ENCODE assay signal across 8 cellular contexts in genomic region chr19:49114630-49115363, GRCh38. TPM values are rescaled to one million over a fixed set of nuclear protein-coding genes. Genes with fewer than 3 reads are reported as not detected.
DNase-seq lines count a peak whose midpoint lies in the region; ATAC-seq, FAIRE-seq and TF ChIP-seq lines count a peak whose summit lies in the region.

No MANE protein-coding gene starts in this region.

- H3K27ac Mint-ChIP-seq in neural progenitor cell, result no peak overlapping the region

- peaks cover 37% of the 10 kb centered on the region for H4K20me1 ChIP-seq in neural progenitor cell (ENCODE audit: low read depth)

- H3K27ac ChIP-seq in neural progenitor cell (no peak overlapping the region), tibial nerve (peak overlapping the region; percentile 60 to 89 (median 84))

- TF ChIP-seq CTCF in GM12864 (IDR thresholded peaks at IDR 0.05; ENCODE audit: low read depth, low read length, missing control alignments), result no peak
- no peak for TF ChIP-seq CTCF in neural progenitor cell (IDR thresholded peaks at IDR 0.05)
- no peak for TF ChIP-seq CTCF in tibial nerve (IDR thresholded peaks at IDR 0.05)

- no peak for DNase-seq in GM12864 (ENCODE audit: low read depth)
- DNase-seq in NCI-H446 (lab: John Stamatoyannopoulos, UW), result peak; percentile 23 to 65
- DNase-seq in activated T-helper 9 cell treated with anti-CD3 and anti-CD28 coated beads, Interleukin-2, amount 50 U/mL, for 16 hours (ENCODE audit: low read depth), result peak; percentile 21
- DNase-seq in frontal cortex (ENCODE audit: low spot score in 2 of 2), result peak; percentile 63 to 81
- DNase-seq in neural progenitor cell (ENCODE audit: low spot score), result peak; percentile 93
- DNase-seq in tibial nerve (ENCODE audit: low spot score in 2 of 2), result peak in 1 of 2 donors; percentile 36

- no peaks in the 10 kb centered on the region for H3K79me2 ChIP-seq in neural progenitor cell (ENCODE audit: low read depth)

- no peaks in the 10 kb centered on the region for H3K9me3 Mint-ChIP-seq in neural progenitor cell

- H3K9ac ChIP-seq in neural progenitor cell, result peak overlapping the region; percentile 33

- no peaks in the 10 kb centered on the region for H3K9me3 ChIP-seq in neural progenitor cell (ENCODE audit: low read depth)
- no peaks in the 10 kb centered on the region for H3K9me3 ChIP-seq in tibial nerve

- 11 to 20% methylated on average over 25 to 38 of the region's 68 CpGs for WGBS in tibial nerve, 2 donors

- H3K27me3 ChIP-seq in neural progenitor cell (peaks cover 14% of the 10 kb centered on the region), tibial nerve (no peaks in the 10 kb centered on the region)

- peaks cover 6% of the 10 kb centered on the region for H3K36me3 Mint-ChIP-seq in neural progenitor cell

- peak; percentile 9 to 42 for TF ChIP-seq EP300 in tibial nerve (IDR thresholded peaks at IDR 0.05)

- no peak for FAIRE-seq in frontal cortex (lab: Jason Lieb, UNC)

- peak overlapping the region; percentile 99 for H3K4me2 ChIP-seq in neural progenitor cell

- H3K4me1 ChIP-seq in neural progenitor cell (peaks cover 4% of the 10 kb centered on the region), tibial nerve (peaks cover 0 to 63% (median 20%) of the 10 kb centered on the region in 4 donors)

- peaks cover 27% of the 10 kb centered on the region for H3K4me1 Mint-ChIP-seq in neural progenitor cell

- H3K4me3 ChIP-seq in GM12864 (ENCODE audit: low read depth, low read length) (peak overlapping the region; percentile 71), neural progenitor cell (peak overlapping the region; percentile 96), tibial nerve (peak overlapping the region; percentile 60 to 89 (median 74))

- no peak for ATAC-seq in GM19351 (IDR thresholded peaks at IDR 0.05; ENCODE audit: unreplicated experiment)
- no peak for ATAC-seq in GM21515 (IDR thresholded peaks at IDR 0.05; ENCODE audit: unreplicated experiment)

- peak overlapping the region; percentile 97 for H2AFZ ChIP-seq in neural progenitor cell (replicated peaks)

- H3K36me3 ChIP-seq in neural progenitor cell (no peaks in the 10 kb centered on the region), tibial nerve (peaks cover 0 to 3% (median 0%) of the 10 kb centered on the region in 3 donors)

- H3K4me3 Mint-ChIP-seq in neural progenitor cell, result peak overlapping the region; percentile 82

- peak in 1 of 2 donors; percentile 17 for TF ChIP-seq POLR2A in tibial nerve (IDR thresholded peaks at IDR 0.05)

- H3F3A ChIP-seq in neural progenitor cell (ENCODE audit: low read depth), result peaks cover 34% of the 10 kb centered on the region

- peaks cover 9% of the 10 kb centered on the region for H3K27me3 Mint-ChIP-seq in neural progenitor cell (ENCODE audit: insufficient read depth, low read depth)

RNA-seq across cellular contexts. Expression of gene LIN7B, which starts 0.6 kb away (rescaled TPM):
- 31.0 TPM for total RNA-seq in frontal cortex
- total RNA-seq in neural progenitor cell (ENCODE audit: low replicate concordance), result 9.2 and 9.7 TPM in 2 replicates
- 10 to 100 TPM; 15.7 to 24.9 (median 19.6) TPM for total RNA-seq in tibial nerve

RNA-seq across cellular contexts. Expression of gene C19orf73, which starts 4.1 kb away (rescaled TPM):
- total RNA-seq in frontal cortex, result 1.2 TPM
- total RNA-seq in neural progenitor cell (ENCODE audit: low replicate concordance), result 1.7 TPM in 1 of 2 replicates, not detected in the other
- total RNA-seq in tibial nerve, result 1 to 10 TPM in 3 of 4 donors, not detected in 1; 1.0 to 7.8 (median 5.0) TPM

RNA-seq across cellular contexts. Expression of gene PPFIA3, which starts 4.5 kb away (rescaled TPM):
- total RNA-seq in frontal cortex, result 47.7 TPM
- total RNA-seq in neural progenitor cell (ENCODE audit: low replicate concordance), result 1.8 and 12.0 TPM in 2 replicates
- 1 to 10 TPM; 1.8 to 6.7 (median 3.5) TPM for total RNA-seq in tibial nerve

RNA-seq across cellular contexts. Expression of gene SNRNP70, which starts 29.5 kb away (rescaled TPM):
- total RNA-seq in frontal cortex (99.5 TPM), neural progenitor cell (ENCODE audit: low replicate concordance) (162 and 365 TPM in 2 replicates), tibial nerve (100 to 1,000 TPM; 286 to 444 (median 400) TPM)

RNA-seq across cellular contexts. Expression of gene HRC, which starts 40.4 kb away (rescaled TPM):
- total RNA-seq in frontal cortex (0.41 TPM), neural progenitor cell (ENCODE audit: low replicate concordance) (0.31 TPM in 1 of 2 replicates, not detected in the other), tibial nerve (1 to 10 TPM in 3 of 4 donors, under 1 TPM in 1; 0.60 to 4.3 (median 2.6) TPM)
